ENCODE assay signal across 19 cellular contexts in genomic region chr6:43968110-43968965, GRCh38.
A peak's percentile ranks its signal among the peaks of the same experiment; 100 is the strongest.
DNase-seq lines count a peak whose midpoint lies in the region; ATAC-seq, FAIRE-seq and TF ChIP-seq lines count a peak whose summit lies in the region.
"Had no signal": no experiment of that assay in that cellular context is flagged by ENCODE, and none has a peak within 500 bp of the region (broad histone marks: within the 10 kb centered on the region; RNA-seq: fewer than 3 reads in every experiment).

No MANE protein-coding gene starts in this region.

- H2AK5ac ChIP-seq in H9 (ENCODE audit: insufficient read length, low read length): no peak overlapping the region

- no peak overlapping the region for H3K14ac ChIP-seq in H9 (ENCODE audit: insufficient read depth, low read length)

- H3K4me2 ChIP-seq in H9 (ENCODE audit: insufficient read depth, insufficient read length, low read length): no peak overlapping the region
- H3K4me2 ChIP-seq in K562 (ENCODE audit: insufficient read depth, low read length): peak overlapping the region; percentile 84
- no peak overlapping the region for H3K4me2 ChIP-seq in HepG2 (ENCODE audit: low read depth, low read length)
- H3K4me2 ChIP-seq: A549 had no signal

- H2BK15ac ChIP-seq in H9 (ENCODE audit: low read depth, low read length): no peak overlapping the region

- no peaks in the 10 kb centered on the region for H3K36me3 ChIP-seq in BE2C
- no peaks in the 10 kb centered on the region for H3K36me3 ChIP-seq in K562 (ENCODE audit: control insufficient read depth, insufficient read depth, low read length)
- no peaks in the 10 kb centered on the region for H3K36me3 ChIP-seq in HepG2 (replicated peaks in 1 of 2; ENCODE audit: control insufficient read depth in 1 of 2, insufficient read depth in 2 of 2, low read length in 2 of 2)
- H3K36me3 ChIP-seq: Peyer's patch had no signal

- no peak overlapping the region for H2BK20ac ChIP-seq in H9 (ENCODE audit: low read depth, low read length, poor library complexity, severe bottlenecking)

- CTCF ChIA-PET in K562 (lab: Yijun Ruan, JAX; ENCODE audit: low intra/inter-chr PET ratio) (no interaction called here), HepG2 (lab: Yijun Ruan, JAX; ENCODE audit: low intra/inter-chr PET ratio, low total read pairs) (no interaction called here)

- no peak overlapping the region for H3K4ac ChIP-seq in H9 (ENCODE audit: low read depth, low read length)

- H3K56ac ChIP-seq in H9 (ENCODE audit: insufficient read length, low read depth, low read length): no peak overlapping the region

- intact Hi-C loops in K562 (cut with micrococcal nuclease) (no loop called here), HepG2 (cut with micrococcal nuclease; ENCODE audit: unreplicated experiment) (no loop called here)

- H2BK12ac ChIP-seq in H9 (ENCODE audit: insufficient read length, low read depth, low read length): no peak overlapping the region

- no peak for TF ChIP-seq CTCF in BE2C (IDR thresholded peaks at IDR 0.05; ENCODE audit: low read depth, low read length)
- TF ChIP-seq CTCF in H9 (conservative IDR thresholded peaks at IDR 0.05): no peak
- TF ChIP-seq CTCF in K562 (IDR thresholded peaks at IDR 0.05 in 2 of 3, conservative IDR thresholded peaks at IDR 0.05 in 1 of 3; ENCODE audit: insufficient read depth in 2 of 3, low read depth in 1 of 3, low read length in 3 of 3): no peak
- TF ChIP-seq CTCF in HepG2 (CRISPR knock-in tag; IDR thresholded peaks at IDR 0.05): no peak
- no peak for TF ChIP-seq CTCF in glutamatergic neuron (IDR thresholded peaks at IDR 0.05; ENCODE audit: partially characterized antibody, unreplicated experiment)

- H4K20me1 ChIP-seq in H9 (ENCODE audit: control insufficient read depth, insufficient read depth, insufficient read length): no peaks in the 10 kb centered on the region
- no peaks in the 10 kb centered on the region for H4K20me1 ChIP-seq in K562 (replicated peaks; ENCODE audit: control insufficient read depth, insufficient read depth, low read length)
- no peaks in the 10 kb centered on the region for H4K20me1 ChIP-seq in HepG2 (ENCODE audit: insufficient read depth, low read length)

- H4K91ac ChIP-seq in H9 (ENCODE audit: insufficient read length, low read depth, low read length): no peak overlapping the region

- H3K23ac ChIP-seq in H9 (ENCODE audit: insufficient read length, low read depth, low read length): no peak overlapping the region

- no peak overlapping the region for H3K18ac ChIP-seq in H9 (ENCODE audit: insufficient read length, low read depth, low read length)

- no peaks in the 10 kb centered on the region; a peak in 2 of 5 replicates for H3K9me3 Mint-ChIP-seq in H9
- peaks cover 4% of the 10 kb centered on the region for H3K9me3 Mint-ChIP-seq in glutamatergic neuron (ENCODE audit: unreplicated experiment)
- H3K9me3 Mint-ChIP-seq: CD14-positive monocyte had no signal

- WGBS in H9 (ENCODE audit: extremely low coverage, insufficient read length, low lambda C conversion rate): no CpG with 5 or more reads among the region's 12 CpGs
- WGBS in K562 (ENCODE audit: insufficient coverage, low coverage, missing lambda C conversion rate): 71% methylated on average over 12 of the region's 12 CpGs
- WGBS in HepG2 (ENCODE audit: low lambda C conversion rate): 36% methylated on average over 11 of the region's 12 CpGs

- ATAC-seq in K562 (no peak), HepG2 (no peak), HG03159 (IDR thresholded peaks at IDR 0.05; ENCODE audit: unreplicated experiment) (no peak), GM18907 (IDR thresholded peaks at IDR 0.05; ENCODE audit: unreplicated experiment) (no peak)
- ATAC-seq: A549 had no signal

- no peaks in the 10 kb centered on the region for H3K9me1 ChIP-seq in K562 (ENCODE audit: control insufficient read depth, insufficient read depth, low read length)

- no peak overlapping the region for H4K8ac ChIP-seq in H9 (replicated peaks; ENCODE audit: insufficient read length, low read depth, low read length)

- no peaks in the 10 kb centered on the region for H3K79me2 ChIP-seq in H9 (ENCODE audit: insufficient read depth, low read length)
- H3K79me2 ChIP-seq in K562 (ENCODE audit: control insufficient read depth, insufficient read depth, low read length): peaks cover 19% of the 10 kb centered on the region; the same call in 2 of the 3 replicates
- no peaks in the 10 kb centered on the region for H3K79me2 ChIP-seq in HepG2 (ENCODE audit: insufficient read depth, low read length)

- H3K23me2 ChIP-seq in H9 (ENCODE audit: insufficient read length, low read depth, low read length, poor library complexity, severe bottlenecking): no peaks in the 10 kb centered on the region

- H3K4me3 ChIP-seq in BE2C (ENCODE audit: low read depth, low read length) (no peak overlapping the region), K562 (no peak overlapping the region), HepG2 (replicated peaks in 1 of 3; ENCODE audit: insufficient read depth in 1 of 3, low read depth in 2 of 3, low read length in 3 of 3) (no peak overlapping the region)
- H3K4me3 ChIP-seq: A549, Peyer's patch had no signal

- H3K27ac ChIP-seq in H9 (ENCODE audit: insufficient read length, low read depth, low read length) (no peak overlapping the region), K562 (ENCODE audit: extremely low read depth, low read depth, low read length) (peak overlapping the region; percentile 74), HepG2 (ENCODE audit: extremely low read length, insufficient read depth, low read length) (no peak overlapping the region)
- H3K27ac ChIP-seq: A549, Peyer's patch had no signal

- H3K4me1 ChIP-seq in BE2C (peaks cover 24% of the 10 kb centered on the region), H9 (ENCODE audit: insufficient read depth, low read length) (peaks cover 2% of the 10 kb centered on the region; the same call in 1 of the 2 replicates), K562 (replicated peaks in 1 of 2; ENCODE audit: control insufficient read depth in 2 of 2, insufficient read depth in 2 of 2, low read length in 2 of 2) (peaks cover 59 to 84% of the 10 kb centered on the region in 2 experiments), HepG2 (ENCODE audit: insufficient read depth, low read length) (peaks cover 42% of the 10 kb centered on the region)

- H3K9ac ChIP-seq in H9 (ENCODE audit: extremely low read depth, insufficient read length, low read length) (no peak overlapping the region), K562 (ENCODE audit: insufficient read depth in 1 of 2, low read depth in 2 of 2, low read length in 2 of 2) (peak overlapping the region; percentile 66 to 69), HepG2 (ENCODE audit: insufficient read depth, low read depth, low read length) (no peak overlapping the region)

- TF ChIP-seq EP300 in K562 (IDR thresholded peaks at IDR 0.05; ENCODE audit: low read length) (no peak), HepG2 (IDR thresholded peaks at IDR 0.05; ENCODE audit: low read depth in 2 of 2, low read length in 2 of 2) (no peak), HepG2 (CRISPR knock-in tag; IDR thresholded peaks at IDR 0.05; ENCODE audit: borderline replicate concordance) (no peak)

- H2AFZ ChIP-seq in H9 (ENCODE audit: low read length): no peak overlapping the region
- H2AFZ ChIP-seq in K562 (ENCODE audit: low read depth, low read length): peak overlapping the region; percentile 88
- no peak overlapping the region for H2AFZ ChIP-seq in HepG2 (ENCODE audit: low read length)

- H2BK120ac ChIP-seq in H9 (ENCODE audit: low read depth, low read length, poor library complexity, severe bottlenecking): no peak overlapping the region

- no TSS peak for BruUV-seq in K562 (replicated peaks; lab: Mats Ljungman, UMichigan)
- BruUV-seq in HepG2 (replicated peaks; lab: Mats Ljungman, UMichigan): no TSS peak

- TF ChIP-seq POLR2A in K562 (conservative IDR thresholded peaks at IDR 0.05): no peak
- TF ChIP-seq POLR2A in HepG2 (IDR thresholded peaks at IDR 0.05; ENCODE audit: insufficient read depth in 1 of 2, low read depth in 2 of 2, low read length in 2 of 2): no peak

- no peak overlapping the region for H4K5ac ChIP-seq in H9 (ENCODE audit: insufficient read length, low read depth, low read length)

- peaks cover 3% of the 10 kb centered on the region for H3K27me3 Mint-ChIP-seq in H9 (ENCODE audit: low read depth)
- H3K27me3 Mint-ChIP-seq in glutamatergic neuron (ENCODE audit: unreplicated experiment): peaks cover 10% of the 10 kb centered on the region

- no peak for FAIRE-seq in K562 (lab: Jason Lieb, UNC)
- no peak for FAIRE-seq in HepG2 (lab: Jason Lieb, UNC)
- FAIRE-seq: A549, G401.6, GM12891 had no signal

- POLR2A ChIA-PET in K562 (lab: Yijun Ruan, JAX): interaction anchor here (0.8 to 1.8 kb wide), 3 partner anchors 8 to 342 kb away, joined by 3 to 5 read pairs (median 5); no protein-coding TSS in a partner anchor
- POLR2A ChIA-PET in HepG2 (lab: Yijun Ruan, JAX): no interaction called here

- no peaks in the 10 kb centered on the region for H3K36me3 Mint-ChIP-seq in H9 (ENCODE audit: insufficient read depth in 1 of 3, low read depth in 3 of 3)
- no peaks in the 10 kb centered on the region for H3K36me3 Mint-ChIP-seq in glutamatergic neuron (ENCODE audit: unreplicated experiment)
- H3K36me3 Mint-ChIP-seq: CD14-positive monocyte had no signal

- no peaks in the 10 kb centered on the region for H3K79me1 ChIP-seq in H9 (ENCODE audit: insufficient read depth, low read depth, low read length, poor library complexity, severe bottlenecking)

- no peak for TF ChIP-seq RAD21 in K562 (CRISPR knock-in tag; conservative IDR thresholded peaks at IDR 0.05 in 1 of 2, IDR thresholded peaks at IDR 0.05 in 1 of 2)
- no peak for TF ChIP-seq RAD21 in HepG2 (CRISPR knock-in tag; IDR thresholded peaks at IDR 0.05)

- H3K27ac Mint-ChIP-seq in H9 (peak overlapping the region in 1 of 3 experiments; percentile 48; a peak in 1 of 7 replicates), glutamatergic neuron (ENCODE audit: unreplicated experiment) (no peak overlapping the region)
- H3K27ac Mint-ChIP-seq: CD14-positive monocyte had no signal

- H2BK5ac ChIP-seq in H9 (ENCODE audit: insufficient read length, low read length): no peak overlapping the region

- H3K4me1 Mint-ChIP-seq in H9 (peaks cover 40 to 44% of the 10 kb centered on the region in 2 experiments), glutamatergic neuron (ENCODE audit: low read depth, unreplicated experiment) (no peaks in the 10 kb centered on the region)

- H3T11ph ChIP-seq in H9 (ENCODE audit: low read length): no peak overlapping the region

- in situ Hi-C loops in K562 (cut with MboI) (no loop called here), HepG2 (cut with HindIII; ENCODE audit: extremely low pct_ligation_motif_present, low pct_unique_long_range_greater_than_20kb) (no loop called here)

- DNase-seq in BE2C: peak; percentile 61
- peak; percentile 29 for DNase-seq in H9
- DNase-seq in K562 (ENCODE audit: extremely low read depth in 1 of 4, low spot score in 3 of 4): no peak
- no peak for DNase-seq in HepG2 (ENCODE audit: low spot score)
- DNase-seq in cortex of kidney (lab: John Stamatoyannopoulos, UW): no peak
- DNase-seq in glutamatergic neuron: no peak
- DNase-seq: DMS53, Karpas-422, NCI-H1105 treated with DMSO at 0.1 percent for 48 hours, NCI-H187 treated with DMSO at 0.1 percent for 48 hours, NCI-H510A treated with DMSO at 0.1 percent for 48 hours, SIG-M5 had no signal

- no peaks in the 10 kb centered on the region for H3K27me3 ChIP-seq in BE2C
- H3K27me3 ChIP-seq in H9 (ENCODE audit: insufficient read depth, low read length): no peaks in the 10 kb centered on the region
- no peaks in the 10 kb centered on the region for H3K27me3 ChIP-seq in K562 (ENCODE audit: control insufficient read depth in 2 of 2, insufficient read depth in 2 of 2, low read length in 2 of 2)
- H3K27me3 ChIP-seq in HepG2 (ENCODE audit: control insufficient read depth in 1 of 2, insufficient read depth in 2 of 2, low read length in 2 of 2): peaks cover 9 to 55% of the 10 kb centered on the region in 2 experiments; a peak in 4 of 5 replicates
- H3K27me3 ChIP-seq: Peyer's patch had no signal

- H3K4me3 Mint-ChIP-seq in H9 (no peak overlapping the region), glutamatergic neuron (ENCODE audit: unreplicated experiment) (no peak overlapping the region)
- H3K4me3 Mint-ChIP-seq: CD14-positive monocyte had no signal

- H3K9me3 ChIP-seq in BE2C (no peaks in the 10 kb centered on the region), H9 (ENCODE audit: control insufficient read depth, low read depth, low read length) (no peaks in the 10 kb centered on the region), K562 (replicated peaks; ENCODE audit: control insufficient read depth, insufficient read depth, low read depth, low read length) (no peaks in the 10 kb centered on the region), HepG2 (ENCODE audit: low read length) (no peaks in the 10 kb centered on the region)
- H3K9me3 ChIP-seq: A549, Peyer's patch had no signal

Comparison
In these comparisons a context has a peak if more than half of its experiments do, and no peak if none do; other contexts are left out.
1. DNase-seq: peak in BE2C (single experiment) and H9 (single experiment); none in K562 (0 of 4), HepG2 (single experiment), cortex of kidney (single experiment) and glutamatergic neuron (single experiment).
2. H3K9ac ChIP-seq: peak in K562 (2 of 2); none in H9 (single experiment) and HepG2 (single experiment).